In the genomic region with DNA sequence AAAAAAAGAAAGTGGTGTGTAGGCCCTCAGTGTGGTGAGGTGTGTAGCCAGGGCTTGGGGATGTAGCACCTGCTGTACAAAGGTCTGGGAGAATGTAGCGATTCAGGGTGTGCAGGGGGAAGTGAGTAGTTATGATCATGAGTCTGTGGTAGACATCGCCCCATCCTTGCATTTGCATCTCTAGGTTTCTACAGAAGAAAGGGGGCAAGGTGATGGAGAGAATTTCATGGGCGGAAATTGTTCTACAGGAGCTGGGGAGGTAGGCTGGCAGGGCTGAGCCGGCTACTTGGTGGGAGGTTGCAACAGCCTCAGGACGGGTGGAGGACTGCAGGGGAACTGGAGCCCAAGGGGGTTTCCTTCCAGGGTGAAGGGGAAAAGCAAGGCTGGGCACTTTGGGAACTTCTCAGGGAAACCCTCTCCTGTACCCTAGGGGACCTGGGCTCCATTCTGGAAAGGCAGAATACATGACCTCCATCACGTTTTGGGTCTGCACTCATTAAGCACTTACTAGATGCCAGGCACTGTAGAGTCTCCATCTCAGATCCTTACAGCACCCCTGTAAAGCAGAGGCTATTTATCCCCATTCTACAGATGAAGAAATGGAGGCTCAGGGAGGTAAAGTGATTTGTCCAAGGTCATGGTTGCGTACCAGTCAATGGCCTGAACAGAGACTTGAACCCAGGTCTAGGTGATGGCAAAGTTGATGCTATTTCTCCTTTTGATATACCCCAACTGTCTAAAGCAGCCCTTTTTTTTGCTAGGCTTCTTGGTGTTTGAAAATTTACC, we compare ENCODE assay signal across 1 cellular context.
TF ChIP-seq lines count a peak whose summit lies in the region.

No MANE protein-coding gene starts in this region.

TF ChIP-seq in GM12878, 131 proteins besides CTCF, POLR2A, EP300 and RAD21 (continued from another document and continues in another):
- TF ChIP-seq, protein P1, sequence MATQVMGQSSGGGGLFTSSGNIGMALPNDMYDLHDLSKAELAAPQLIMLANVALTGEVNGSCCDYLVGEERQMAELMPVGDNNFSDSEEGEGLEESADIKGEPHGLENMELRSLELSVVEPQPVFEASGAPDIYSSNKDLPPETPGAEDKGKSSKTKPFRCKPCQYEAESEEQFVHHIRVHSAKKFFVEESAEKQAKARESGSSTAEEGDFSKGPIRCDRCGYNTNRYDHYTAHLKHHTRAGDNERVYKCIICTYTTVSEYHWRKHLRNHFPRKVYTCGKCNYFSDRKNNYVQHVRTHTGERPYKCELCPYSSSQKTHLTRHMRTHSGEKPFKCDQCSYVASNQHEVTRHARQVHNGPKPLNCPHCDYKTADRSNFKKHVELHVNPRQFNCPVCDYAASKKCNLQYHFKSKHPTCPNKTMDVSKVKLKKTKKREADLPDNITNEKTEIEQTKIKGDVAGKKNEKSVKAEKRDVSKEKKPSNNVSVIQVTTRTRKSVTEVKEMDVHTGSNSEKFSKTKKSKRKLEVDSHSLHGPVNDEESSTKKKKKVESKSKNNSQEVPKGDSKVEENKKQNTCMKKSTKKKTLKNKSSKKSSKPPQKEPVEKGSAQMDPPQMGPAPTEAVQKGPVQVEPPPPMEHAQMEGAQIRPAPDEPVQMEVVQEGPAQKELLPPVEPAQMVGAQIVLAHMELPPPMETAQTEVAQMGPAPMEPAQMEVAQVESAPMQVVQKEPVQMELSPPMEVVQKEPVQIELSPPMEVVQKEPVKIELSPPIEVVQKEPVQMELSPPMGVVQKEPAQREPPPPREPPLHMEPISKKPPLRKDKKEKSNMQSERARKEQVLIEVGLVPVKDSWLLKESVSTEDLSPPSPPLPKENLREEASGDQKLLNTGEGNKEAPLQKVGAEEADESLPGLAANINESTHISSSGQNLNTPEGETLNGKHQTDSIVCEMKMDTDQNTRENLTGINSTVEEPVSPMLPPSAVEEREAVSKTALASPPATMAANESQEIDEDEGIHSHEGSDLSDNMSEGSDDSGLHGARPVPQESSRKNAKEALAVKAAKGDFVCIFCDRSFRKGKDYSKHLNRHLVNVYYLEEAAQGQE (IDR thresholded peaks at IDR 0.05; ENCODE audit: low read depth, low read length): no peak
- TF ChIP-seq MTA3 (IDR thresholded peaks at IDR 0.05; ENCODE audit: borderline replicate concordance, low read length) (no peak; the same call in 1 of the 2 replicates), HCFC1 (IDR thresholded peaks at IDR 0.05; ENCODE audit: low read length) (no peak), SIN3A (IDR thresholded peaks at IDR 0.05; ENCODE audit: low read depth, low read length) (no peak), EED (IDR thresholded peaks at IDR 0.05; ENCODE audit: low read depth) (peak; percentile 68), CBFB (IDR thresholded peaks at IDR 0.05; ENCODE audit: low read depth) (peak; percentile 60; the same call in 1 of the 2 replicates), SRF (IDR thresholded peaks at IDR 0.05; ENCODE audit: low read depth in 2 of 2, low read length in 2 of 2) (no peak), KDM1A (IDR thresholded peaks at IDR 0.05; ENCODE audit: borderline replicate concordance) (no peak), POLR2AphosphoS2 (IDR thresholded peaks at IDR 0.05; ENCODE audit: low read depth, low read length) (no peak), NRF1 (conservative IDR thresholded peaks at IDR 0.05; ENCODE audit: low read depth, low read length) (no peak), SP1 (IDR thresholded peaks at IDR 0.05; ENCODE audit: low read depth, low read length) (peak; percentile 24), MEF2B (IDR thresholded peaks at IDR 0.05; ENCODE audit: partially characterized antibody, poor library complexity, severe bottlenecking) (peak; percentile 69), KAT2A (conservative IDR thresholded peaks at IDR 0.05; ENCODE audit: control insufficient read depth, low read depth, low read length) (no peak), POLR2AphosphoS5 (IDR thresholded peaks at IDR 0.05; ENCODE audit: low read length) (peak; percentile 72), FOXM1 (IDR thresholded peaks at IDR 0.05; ENCODE audit: low read depth, low read length) (no peak), IKZF2 (IDR thresholded peaks at IDR 0.05) (peak; percentile 98), NBN (IDR thresholded peaks at IDR 0.05) (peak; percentile 99), CHD2 (IDR thresholded peaks at IDR 0.05; ENCODE audit: borderline replicate concordance, low read depth, low read length) (peak; percentile 69; the same call in 1 of the 2 replicates), ZSCAN29 (IDR thresholded peaks at IDR 0.05) (no peak), RFX5 (IDR thresholded peaks at IDR 0.05; ENCODE audit: low read depth, low read length) (no peak), ZNF207 (IDR thresholded peaks at IDR 0.05; ENCODE audit: borderline replicate concordance) (no peak), DPF2 (IDR thresholded peaks at IDR 0.05) (peak; percentile 70), RBBP5 (conservative IDR thresholded peaks at IDR 0.05) (no peak), ESRRA (IDR thresholded peaks at IDR 0.05; ENCODE audit: low read length) (no peak), STAT3 (IDR thresholded peaks at IDR 0.05; ENCODE audit: low read depth, low read length) (peak; percentile 29; the same call in 1 of the 2 replicates), TCF7 (IDR thresholded peaks at IDR 0.05; ENCODE audit: borderline replicate concordance) (no peak), CBX3 (IDR thresholded peaks at IDR 0.05; ENCODE audit: borderline replicate concordance, low read depth) (no peak), ZNF622 (IDR thresholded peaks at IDR 0.05) (no peak), ATF7 (IDR thresholded peaks at IDR 0.05; ENCODE audit: low read depth) (peak; percentile 89), RUNX3 (IDR thresholded peaks at IDR 0.05; ENCODE audit: low read length) (peak; percentile 86), RELA (IDR thresholded peaks at IDR 0.05; ENCODE audit: borderline replicate concordance, partially characterized antibody) (no peak), STAT1 (conservative IDR thresholded peaks at IDR 0.05) (no peak), IKZF1 (conservative IDR thresholded peaks at IDR 0.05) (peak; percentile 89), CHD4 (IDR thresholded peaks at IDR 0.05) (no peak), POU2F2 (IDR thresholded peaks at IDR 0.05; ENCODE audit: borderline replicate concordance, low read depth, low read length) (peak; percentile 98), ZNF24 (IDR thresholded peaks at IDR 0.05) (peak; percentile 36; the same call in 1 of the 2 replicates), JUND (IDR thresholded peaks at IDR 0.05; ENCODE audit: low read depth, low read length) (no peak; the same call in 1 of the 2 replicates)
- TF ChIP-seq, protein P2, sequence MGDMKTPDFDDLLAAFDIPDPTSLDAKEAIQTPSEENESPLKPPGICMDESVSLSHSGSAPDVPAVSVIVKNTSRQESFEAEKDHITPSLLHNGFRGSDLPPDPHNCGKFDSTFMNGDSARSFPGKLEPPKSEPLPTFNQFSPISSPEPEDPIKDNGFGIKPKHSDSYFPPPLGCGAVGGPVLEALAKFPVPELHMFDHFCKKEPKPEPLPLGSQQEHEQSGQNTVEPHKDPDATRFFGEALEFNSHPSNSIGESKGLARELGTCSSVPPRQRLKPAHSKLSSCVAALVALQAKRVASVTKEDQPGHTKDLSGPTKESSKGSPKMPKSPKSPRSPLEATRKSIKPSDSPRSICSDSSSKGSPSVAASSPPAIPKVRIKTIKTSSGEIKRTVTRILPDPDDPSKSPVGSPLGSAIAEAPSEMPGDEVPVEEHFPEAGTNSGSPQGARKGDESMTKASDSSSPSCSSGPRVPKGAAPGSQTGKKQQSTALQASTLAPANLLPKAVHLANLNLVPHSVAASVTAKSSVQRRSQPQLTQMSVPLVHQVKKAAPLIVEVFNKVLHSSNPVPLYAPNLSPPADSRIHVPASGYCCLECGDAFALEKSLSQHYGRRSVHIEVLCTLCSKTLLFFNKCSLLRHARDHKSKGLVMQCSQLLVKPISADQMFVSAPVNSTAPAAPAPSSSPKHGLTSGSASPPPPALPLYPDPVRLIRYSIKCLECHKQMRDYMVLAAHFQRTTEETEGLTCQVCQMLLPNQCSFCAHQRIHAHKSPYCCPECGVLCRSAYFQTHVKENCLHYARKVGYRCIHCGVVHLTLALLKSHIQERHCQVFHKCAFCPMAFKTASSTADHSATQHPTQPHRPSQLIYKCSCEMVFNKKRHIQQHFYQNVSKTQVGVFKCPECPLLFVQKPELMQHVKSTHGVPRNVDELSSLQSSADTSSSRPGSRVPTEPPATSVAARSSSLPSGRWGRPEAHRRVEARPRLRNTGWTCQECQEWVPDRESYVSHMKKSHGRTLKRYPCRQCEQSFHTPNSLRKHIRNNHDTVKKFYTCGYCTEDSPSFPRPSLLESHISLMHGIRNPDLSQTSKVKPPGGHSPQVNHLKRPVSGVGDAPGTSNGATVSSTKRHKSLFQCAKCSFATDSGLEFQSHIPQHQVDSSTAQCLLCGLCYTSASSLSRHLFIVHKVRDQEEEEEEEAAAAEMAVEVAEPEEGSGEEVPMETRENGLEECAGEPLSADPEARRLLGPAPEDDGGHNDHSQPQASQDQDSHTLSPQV (IDR thresholded peaks at IDR 0.05): no peak
- TF ChIP-seq, protein P3, sequence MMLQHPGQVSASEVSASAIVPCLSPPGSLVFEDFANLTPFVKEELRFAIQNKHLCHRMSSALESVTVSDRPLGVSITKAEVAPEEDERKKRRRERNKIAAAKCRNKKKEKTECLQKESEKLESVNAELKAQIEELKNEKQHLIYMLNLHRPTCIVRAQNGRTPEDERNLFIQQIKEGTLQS (IDR thresholded peaks at IDR 0.05; ENCODE audit: borderline replicate concordance, extremely low read depth, low read depth, low read length): no peak
- TF ChIP-seq, protein P4, sequence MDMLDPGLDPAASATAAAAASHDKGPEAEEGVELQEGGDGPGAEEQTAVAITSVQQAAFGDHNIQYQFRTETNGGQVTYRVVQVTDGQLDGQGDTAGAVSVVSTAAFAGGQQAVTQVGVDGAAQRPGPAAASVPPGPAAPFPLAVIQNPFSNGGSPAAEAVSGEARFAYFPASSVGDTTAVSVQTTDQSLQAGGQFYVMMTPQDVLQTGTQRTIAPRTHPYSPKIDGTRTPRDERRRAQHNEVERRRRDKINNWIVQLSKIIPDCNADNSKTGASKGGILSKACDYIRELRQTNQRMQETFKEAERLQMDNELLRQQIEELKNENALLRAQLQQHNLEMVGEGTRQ (IDR thresholded peaks at IDR 0.05; ENCODE audit: borderline replicate concordance, low read depth, low read length): no peak
- TF ChIP-seq, protein P5, sequence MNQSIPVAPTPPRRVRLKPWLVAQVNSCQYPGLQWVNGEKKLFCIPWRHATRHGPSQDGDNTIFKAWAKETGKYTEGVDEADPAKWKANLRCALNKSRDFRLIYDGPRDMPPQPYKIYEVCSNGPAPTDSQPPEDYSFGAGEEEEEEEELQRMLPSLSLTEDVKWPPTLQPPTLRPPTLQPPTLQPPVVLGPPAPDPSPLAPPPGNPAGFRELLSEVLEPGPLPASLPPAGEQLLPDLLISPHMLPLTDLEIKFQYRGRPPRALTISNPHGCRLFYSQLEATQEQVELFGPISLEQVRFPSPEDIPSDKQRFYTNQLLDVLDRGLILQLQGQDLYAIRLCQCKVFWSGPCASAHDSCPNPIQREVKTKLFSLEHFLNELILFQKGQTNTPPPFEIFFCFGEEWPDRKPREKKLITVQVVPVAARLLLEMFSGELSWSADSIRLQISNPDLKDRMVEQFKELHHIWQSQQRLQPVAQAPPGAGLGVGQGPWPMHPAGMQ (IDR thresholded peaks at IDR 0.05; ENCODE audit: borderline replicate concordance): no peak
- TF ChIP-seq, protein P6, sequence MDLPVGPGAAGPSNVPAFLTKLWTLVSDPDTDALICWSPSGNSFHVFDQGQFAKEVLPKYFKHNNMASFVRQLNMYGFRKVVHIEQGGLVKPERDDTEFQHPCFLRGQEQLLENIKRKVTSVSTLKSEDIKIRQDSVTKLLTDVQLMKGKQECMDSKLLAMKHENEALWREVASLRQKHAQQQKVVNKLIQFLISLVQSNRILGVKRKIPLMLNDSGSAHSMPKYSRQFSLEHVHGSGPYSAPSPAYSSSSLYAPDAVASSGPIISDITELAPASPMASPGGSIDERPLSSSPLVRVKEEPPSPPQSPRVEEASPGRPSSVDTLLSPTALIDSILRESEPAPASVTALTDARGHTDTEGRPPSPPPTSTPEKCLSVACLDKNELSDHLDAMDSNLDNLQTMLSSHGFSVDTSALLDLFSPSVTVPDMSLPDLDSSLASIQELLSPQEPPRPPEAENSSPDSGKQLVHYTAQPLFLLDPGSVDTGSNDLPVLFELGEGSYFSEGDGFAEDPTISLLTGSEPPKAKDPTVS (IDR thresholded peaks at IDR 0.05; ENCODE audit: low read depth, low read length): no peak
- TF ChIP-seq, protein P7, sequence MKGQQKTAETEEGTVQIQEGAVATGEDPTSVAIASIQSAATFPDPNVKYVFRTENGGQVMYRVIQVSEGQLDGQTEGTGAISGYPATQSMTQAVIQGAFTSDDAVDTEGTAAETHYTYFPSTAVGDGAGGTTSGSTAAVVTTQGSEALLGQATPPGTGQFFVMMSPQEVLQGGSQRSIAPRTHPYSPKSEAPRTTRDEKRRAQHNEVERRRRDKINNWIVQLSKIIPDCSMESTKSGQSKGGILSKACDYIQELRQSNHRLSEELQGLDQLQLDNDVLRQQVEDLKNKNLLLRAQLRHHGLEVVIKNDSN (IDR thresholded peaks at IDR 0.05; ENCODE audit: borderline replicate concordance, extremely low read length, insufficient read depth, low read depth, low read length): no peak
- TF ChIP-seq, protein P8, sequence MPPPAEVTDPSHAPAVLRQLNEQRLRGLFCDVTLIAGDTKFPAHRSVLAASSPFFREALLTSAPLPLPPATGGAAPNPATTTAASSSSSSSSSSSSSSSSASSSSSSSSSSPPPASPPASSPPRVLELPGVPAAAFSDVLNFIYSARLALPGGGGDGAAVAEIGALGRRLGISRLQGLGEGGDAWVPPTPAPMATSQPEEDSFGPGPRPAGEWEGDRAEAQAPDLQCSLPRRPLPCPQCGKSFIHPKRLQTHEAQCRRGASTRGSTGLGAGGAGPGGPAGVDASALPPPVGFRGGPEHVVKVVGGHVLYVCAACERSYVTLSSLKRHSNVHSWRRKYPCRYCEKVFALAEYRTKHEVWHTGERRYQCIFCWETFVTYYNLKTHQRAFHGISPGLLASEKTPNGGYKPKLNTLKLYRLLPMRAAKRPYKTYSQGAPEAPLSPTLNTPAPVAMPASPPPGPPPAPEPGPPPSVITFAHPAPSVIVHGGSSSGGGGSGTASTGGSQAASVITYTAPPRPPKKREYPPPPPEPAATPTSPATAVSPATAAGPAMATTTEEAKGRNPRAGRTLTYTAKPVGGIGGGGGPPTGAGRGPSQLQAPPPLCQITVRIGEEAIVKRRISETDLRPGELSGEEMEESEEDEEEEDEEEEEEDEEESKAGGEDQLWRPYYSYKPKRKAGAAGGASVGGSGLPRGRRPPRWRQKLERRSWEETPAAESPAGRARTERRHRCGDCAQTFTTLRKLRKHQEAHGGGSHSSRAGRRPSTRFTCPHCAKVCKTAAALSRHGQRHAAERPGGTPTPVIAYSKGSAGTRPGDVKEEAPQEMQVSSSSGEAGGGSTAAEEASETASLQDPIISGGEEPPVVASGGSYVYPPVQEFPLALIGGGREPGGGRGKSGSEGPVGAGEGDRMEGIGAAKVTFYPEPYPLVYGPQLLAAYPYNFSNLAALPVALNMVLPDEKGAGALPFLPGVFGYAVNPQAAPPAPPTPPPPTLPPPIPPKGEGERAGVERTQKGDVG (CRISPR knock-in tag; IDR thresholded peaks at IDR 0.05): no peak
